ENCODE assay signal across 23 cellular contexts in genomic region chr11:97060184-97060583, GRCh38.
A peak's percentile ranks its signal among the peaks of the same experiment; 100 is the strongest.
DNase-seq lines count a peak whose midpoint lies in the region; ATAC-seq, FAIRE-seq and TF ChIP-seq lines count a peak whose summit lies in the region.
"Had no signal": no experiment of that assay in that cellular context is flagged by ENCODE, and none has a peak within 500 bp of the region (broad histone marks: within the 10 kb centered on the region; RNA-seq: fewer than 3 reads in every experiment).

No MANE protein-coding gene starts in this region.

- H3K9me3 ChIP-seq in lower lobe of right lung (peaks cover 7% of the 10 kb centered on the region), upper lobe of left lung (peaks cover 0 to 12% (median 1%) of the 10 kb centered on the region in 4 donors)
- H3K9me3 ChIP-seq: BE2C, BLaER1 had no signal

- TF ChIP-seq CTCF in lower lobe of right lung (IDR thresholded peaks at IDR 0.05) (no peak), upper lobe of left lung (IDR thresholded peaks at IDR 0.05) (no peak)

- 92 to 100% methylated on average over 1 of the region's 1 CpG for WGBS in upper lobe of left lung, 2 donors

- TF ChIP-seq POLR2A in GM12892 (IDR thresholded peaks at IDR 0.05; ENCODE audit: low read depth, low read length) (no peak), upper lobe of left lung (IDR thresholded peaks at IDR 0.05) (no peak)

- intact Hi-C loops in lower lobe of right lung (cut with DNase I) = no loop called here

- no peaks in the 10 kb centered on the region for H3K4me1 ChIP-seq in lower lobe of right lung
- no peaks in the 10 kb centered on the region for H3K4me1 ChIP-seq in upper lobe of left lung
- H3K4me1 ChIP-seq: BE2C, BLaER1 had no signal

- peak; percentile 30 for FAIRE-seq in GM12892 (lab: Jason Lieb, UNC)
- FAIRE-seq: A204.1, GM12878 had no signal

- TF ChIP-seq EP300 in upper lobe of left lung (IDR thresholded peaks at IDR 0.05) = no peak

- H3K36me3 ChIP-seq in lower lobe of right lung (no peaks in the 10 kb centered on the region), upper lobe of left lung (no peaks in the 10 kb centered on the region)
- H3K36me3 ChIP-seq: BE2C, BLaER1 had no signal

- H3K27ac ChIP-seq in lower lobe of right lung = no peak overlapping the region
- no peak overlapping the region for H3K27ac ChIP-seq in upper lobe of left lung
- H3K27ac ChIP-seq: 22Rv1, BLaER1 had no signal

- no peaks in the 10 kb centered on the region for H3K27me3 ChIP-seq in lower lobe of right lung (ENCODE audit: low read depth)
- no peaks in the 10 kb centered on the region for H3K27me3 ChIP-seq in upper lobe of left lung
- H3K27me3 ChIP-seq: BE2C, BLaER1 had no signal

- no peak for DNase-seq in GM12892 (ENCODE audit: insufficient read length)
- no peak for DNase-seq in lower lobe of right lung
- no peak for DNase-seq in upper lobe of left lung
- no peak for DNase-seq in NCI-H2171 (lab: John Stamatoyannopoulos, UW)
- DNase-seq in A172 (ENCODE audit: low spot score) = no peak
- DNase-seq: ACHN; BE2C; C1 segment of cervical spinal cord; CD4-positive, alpha-beta memory T cell; CD4-positive, CD25-positive, alpha-beta regulatory T cell; CD8-positive, alpha-beta memory T cell; COR-L47; DMS 273 treated with DMSO at 0.1 percent for 48 hours; DMS153; DMS53; DMS79; DND-41; EL; GDM1 had no signal

- H3K4me3 ChIP-seq in lower lobe of right lung = no peak overlapping the region
- no peak overlapping the region for H3K4me3 ChIP-seq in upper lobe of left lung
- H3K4me3 ChIP-seq: BLaER1, GM12878 had no signal

- peak; percentile 14 to 41 for ATAC-seq in lower lobe of right lung
- peak; percentile 17 to 61 for ATAC-seq in upper lobe of left lung (ENCODE audit: low FRiP score in 2 of 2)
- ATAC-seq: GM12878 had no signal
